16 cellular contexts compared by ENCODE assay signal in genomic region chr3:48891606-48892005, GRCh38. TPM values are rescaled to one million over a fixed set of nuclear protein-coding genes. Genes with fewer than 3 reads are reported as not detected.
DNase-seq lines count a peak whose midpoint lies in the region; ATAC-seq and TF ChIP-seq lines count a peak whose summit lies in the region.
"Had no signal": no experiment of that assay in that cellular context is flagged by ENCODE, and none has a peak within 500 bp of the region (broad histone marks: within the 10 kb centered on the region; RNA-seq: fewer than 3 reads in every experiment).

No MANE protein-coding gene starts in this region.

- H3K4me2 ChIP-seq in PC-3 (ENCODE audit: low read length) (no peak overlapping the region), neural progenitor cell (no peak overlapping the region)

- peaks cover 2% of the 10 kb centered on the region for H3K4me1 Mint-ChIP-seq in neural progenitor cell

- H3K4me1 ChIP-seq in PC-3 (ENCODE audit: insufficient read depth, low read length) (peaks cover 9% of the 10 kb centered on the region), neural progenitor cell (no peaks in the 10 kb centered on the region)
- H3K4me1 ChIP-seq: BE2C, HAP-1 had no signal

- CTCF ChIA-PET in PC-3 (lab: Charles Lee): interaction anchor here (0.6 kb wide), 2 partner anchors 47 to 155 kb away, joined by 3 read pairs; no protein-coding TSS in a partner anchor

- POLR2A ChIA-PET in PC-3 (lab: Charles Lee; ENCODE audit: unreplicated experiment): interaction anchor here (0.6 kb wide), 1 partner anchor 77 kb away, joined by 3 read pairs; no protein-coding TSS in a partner anchor

- H3K27me3 ChIP-seq in PC-3 (ENCODE audit: low read length) (no peaks in the 10 kb centered on the region), neural progenitor cell (no peaks in the 10 kb centered on the region)
- H3K27me3 ChIP-seq: BE2C had no signal

- H3K79me2 ChIP-seq in PC-3 (ENCODE audit: low read length): no peaks in the 10 kb centered on the region
- no peaks in the 10 kb centered on the region for H3K79me2 ChIP-seq in neural progenitor cell (ENCODE audit: low read depth)

- H3K9me3 ChIP-seq in PC-3 (ENCODE audit: low read length) (no peaks in the 10 kb centered on the region), neural progenitor cell (ENCODE audit: low read depth) (no peaks in the 10 kb centered on the region)
- H3K9me3 ChIP-seq: BE2C, Caco-2, HAP-1 had no signal

- H3K27me3 Mint-ChIP-seq in neural progenitor cell (ENCODE audit: insufficient read depth, low read depth): peaks cover 2% of the 10 kb centered on the region
- H3K27me3 Mint-ChIP-seq: CD4-positive, alpha-beta T cell had no signal

- DNase-seq in EH (ENCODE audit: low read depth) (peak; percentile 10), PC-3 (peak; percentile 60), astrocyte of the hippocampus (ENCODE audit: low read depth, low spot score) (peak; percentile 4), neural progenitor cell (ENCODE audit: low spot score) (no peak), Right ventricle myocardium inferior (ENCODE audit: missing footprints) (no peak), CD1c-positive myeloid dendritic cell (ENCODE audit: extremely low spot score) (no peak), dedifferentiated amniotic fluid mesenchymal stem cell (ENCODE audit: extremely low spot score) (no peak)
- DNase-seq: ACHN; BE2C; C1 segment of cervical spinal cord; Caco-2; CD4-positive, alpha-beta T cell; GF-D8; GM23248 had no signal

- H4K20me1 ChIP-seq in PC-3 (ENCODE audit: low read length): no peaks in the 10 kb centered on the region
- H4K20me1 ChIP-seq in neural progenitor cell (ENCODE audit: low read depth): no peaks in the 10 kb centered on the region

- ATAC-seq in PC-3: peak; percentile 97
- ATAC-seq in HG03045 (IDR thresholded peaks at IDR 0.05; ENCODE audit: unreplicated experiment): no peak
- ATAC-seq in Right ventricle myocardium inferior: no peak

- H3K36me3 ChIP-seq in PC-3 (ENCODE audit: low read depth, low read length) (no peaks in the 10 kb centered on the region), neural progenitor cell (no peaks in the 10 kb centered on the region)
- H3K36me3 ChIP-seq: BE2C, HAP-1 had no signal

- no peak for TF ChIP-seq CTCF in PC-3 (conservative IDR thresholded peaks at IDR 0.05; ENCODE audit: low read depth, low read length)
- no peak for TF ChIP-seq CTCF in neural progenitor cell (IDR thresholded peaks at IDR 0.05)

- H3K9me3 Mint-ChIP-seq in neural progenitor cell: no peaks in the 10 kb centered on the region
- H3K9me3 Mint-ChIP-seq: CD4-positive, alpha-beta T cell had no signal

- H3K4me3 Mint-ChIP-seq in neural progenitor cell: no peak overlapping the region
- H3K4me3 Mint-ChIP-seq: CD4-positive, alpha-beta T cell had no signal

- H3K4me3 ChIP-seq in PC-3 (ENCODE audit: low read length) (no peak overlapping the region), neural progenitor cell (no peak overlapping the region)
- H3K4me3 ChIP-seq: GM23248, HAP-1 had no signal

- no peaks in the 10 kb centered on the region for H3F3A ChIP-seq in PC-3 (ENCODE audit: low read length, unreplicated experiment)
- H3F3A ChIP-seq in neural progenitor cell (ENCODE audit: low read depth): no peaks in the 10 kb centered on the region

- no peak overlapping the region for H2AFZ ChIP-seq in PC-3 (ENCODE audit: low read length)
- H2AFZ ChIP-seq in neural progenitor cell (replicated peaks): no peak overlapping the region
- H2AFZ ChIP-seq: GM23248 had no signal

- no peaks in the 10 kb centered on the region for H3K36me3 Mint-ChIP-seq in neural progenitor cell

- BruUV-seq in PC-3 (replicated peaks; lab: Mats Ljungman, UMichigan): no TSS peak

- no peak overlapping the region for H3K27ac ChIP-seq in PC-3 (ENCODE audit: low read length)
- H3K27ac ChIP-seq in neural progenitor cell: no peak overlapping the region
- H3K27ac ChIP-seq: GM23248 had no signal

- H3K9me2 ChIP-seq in PC-3 (replicated peaks; ENCODE audit: low read length): no peaks in the 10 kb centered on the region

- intact Hi-C loops in PC-3 (cut with micrococcal nuclease): loop anchor here (10.0 kb wide), 1 partner anchor 63 kb away; no protein-coding TSS in a partner anchor
- intact Hi-C loops in Right ventricle myocardium inferior (cut with DNase I): no loop called here

- H3K9ac ChIP-seq in PC-3 (ENCODE audit: low read length): no peak overlapping the region
- H3K9ac ChIP-seq in neural progenitor cell: no peak overlapping the region
- H3K9ac ChIP-seq: GM23248 had no signal

- peak overlapping the region; percentile 18 for H3K27ac Mint-ChIP-seq in neural progenitor cell
- H3K27ac Mint-ChIP-seq: CD4-positive, alpha-beta T cell had no signal

RNA-seq across cellular contexts. Expression of gene SLC25A20, which starts 7.1 kb away (rescaled TPM):
- total RNA-seq in PC-3 (2014; rRNA removed) (17.7 and 19.0 TPM in 2 replicates), neural progenitor cell (ENCODE audit: low replicate concordance) (4.3 and 12.5 TPM in 2 replicates), Right ventricle myocardium inferior (130 TPM)

RNA-seq across cellular contexts. Expression of gene ARIH2, which starts 27.0 kb away (rescaled TPM):
- total RNA-seq in PC-3 (2014; rRNA removed) (136 and 156 TPM in 2 replicates), neural progenitor cell (ENCODE audit: low replicate concordance) (81.6 and 101 TPM in 2 replicates), Right ventricle myocardium inferior (149 TPM)

RNA-seq across cellular contexts. Expression of gene PRKAR2A, which starts 43.9 kb away (rescaled TPM):
- total RNA-seq in PC-3 (2014; rRNA removed) (68.1 and 117 TPM in 2 replicates), neural progenitor cell (ENCODE audit: low replicate concordance) (21.6 and 25.0 TPM in 2 replicates), Right ventricle myocardium inferior (57.9 TPM)

Comparison
In these comparisons a context has a peak if more than half of its experiments do, and no peak if none do; other contexts are left out.
1. DNase-seq: peak in EH (single experiment), PC-3 (single experiment) and astrocyte of the hippocampus (single experiment); none in neural progenitor cell (single experiment), Right ventricle myocardium inferior (single experiment), CD1c-positive myeloid dendritic cell (single experiment) and dedifferentiated amniotic fluid mesenchymal stem cell (single experiment).